Comparison of ENCODE assay signal across 8 cellular contexts in genomic region chr22:20080776-20081654, GRCh38. TPM values are rescaled to one million over a fixed set of nuclear protein-coding genes. Genes with fewer than 3 reads are reported as not detected.
DNase-seq lines count a peak whose midpoint lies in the region; ATAC-seq and TF ChIP-seq lines count a peak whose summit lies in the region.

No MANE protein-coding gene starts in this region.

- no peaks in the 10 kb centered on the region for H3K27me3 Mint-ChIP-seq in activated T-helper 17 cell treated with anti-CD3 and anti-CD28 coated beads, Interleukin-2, amount 50 U/mL, for 72 hours

- peaks cover 22% of the 10 kb centered on the region for H3K4me1 ChIP-seq in ovary (ENCODE audit: insufficient read depth)

- peak in 2 of 3 experiments; percentile 35 to 66 for DNase-seq in NCI-H1417 (lab: John Stamatoyannopoulos, UW)
- no peak for DNase-seq in NCI-H1417 treated with DMSO at 0.1 percent for 48 hours (lab: John Stamatoyannopoulos, UW)
- peak; percentile 63 for DNase-seq in M059J (ENCODE audit: low read depth)
- DNase-seq in glomerular visceral epithelial cell (ENCODE audit: extremely low spot score): peak; percentile 59
- DNase-seq in ovary: peak in 2 of 5 donors; percentile 54 to 56

- H3K36me3 ChIP-seq in ovary: no peaks in the 10 kb centered on the region

- no peak for TF ChIP-seq EP300 in ovary (IDR thresholded peaks at IDR 0.05)

- TF ChIP-seq CTCF in ovary (IDR thresholded peaks at IDR 0.05): no peak

- intact Hi-C loops in ovary (cut with DNase I): no loop called here

- no peaks in the 10 kb centered on the region for H3K9me3 ChIP-seq in ovary

- no peaks in the 10 kb centered on the region for H3K9me3 Mint-ChIP-seq in activated T-helper 17 cell treated with anti-CD3 and anti-CD28 coated beads, Interleukin-2, amount 50 U/mL, for 72 hours

- H3K27ac Mint-ChIP-seq in activated T-helper 17 cell treated with anti-CD3 and anti-CD28 coated beads, Interleukin-2, amount 50 U/mL, for 72 hours: peak overlapping the region; percentile 66

- peak overlapping the region; percentile 73 to 83 for H3K27ac ChIP-seq in ovary

- no peaks in the 10 kb centered on the region for H3K27me3 ChIP-seq in ovary

- peak overlapping the region; percentile 92 for H3K4me3 Mint-ChIP-seq in activated T-helper 17 cell treated with anti-CD3 and anti-CD28 coated beads, Interleukin-2, amount 50 U/mL, for 72 hours

- peaks cover 30% of the 10 kb centered on the region for H3K4me1 Mint-ChIP-seq in activated T-helper 17 cell treated with anti-CD3 and anti-CD28 coated beads, Interleukin-2, amount 50 U/mL, for 72 hours

- peak; percentile 15 for ATAC-seq in activated T-helper 17 cell treated with anti-CD3 and anti-CD28 coated beads, Interleukin-2, amount 50 U/mL, for 72 hours (replicated peaks)
- ATAC-seq in HG03442 (IDR thresholded peaks at IDR 0.05; ENCODE audit: unreplicated experiment) (no peak), GM21367 (IDR thresholded peaks at IDR 0.05; ENCODE audit: unreplicated experiment) (no peak)

- peak overlapping the region; percentile 62 for H3K4me3 ChIP-seq in ovary

- WGBS in ovary, 3 donors: 2 to 5% (median 3%) methylated on average over 27 of the region's 27 CpGs

- no peak for TF ChIP-seq POLR2A in ovary (IDR thresholded peaks at IDR 0.05)

- H3K36me3 Mint-ChIP-seq in activated T-helper 17 cell treated with anti-CD3 and anti-CD28 coated beads, Interleukin-2, amount 50 U/mL, for 72 hours (ENCODE audit: low read depth): peaks cover 18% of the 10 kb centered on the region

RNA-seq across cellular contexts. Expression of gene DGCR8, which starts 1.0 kb away (rescaled TPM):
- 13.5 and 18.2 TPM in 2 replicates for total RNA-seq in M059J (2014; rRNA removed; shearing (Covaris generic))
- total RNA-seq in activated T-helper 17 cell treated with anti-CD3 and anti-CD28 coated beads, Interleukin-2, amount 50 U/mL, for 72 hours: 10 to 100 TPM; 42.8 to 43.2 TPM
- total RNA-seq in ovary: 10 to 100 TPM; 15.9 to 46.5 (median 40.1) TPM
- 10 to 100 TPM; 17.2 to 21.4 TPM for polyA plus RNA-seq in ovary

RNA-seq across cellular contexts. Expression of gene RANBP1, which starts 34.9 kb away (rescaled TPM):
- 828 and 1,137 TPM in 2 replicates for total RNA-seq in M059J (2014; rRNA removed; shearing (Covaris generic))
- 100 to 1,000 TPM; 187 to 421 TPM for total RNA-seq in activated T-helper 17 cell treated with anti-CD3 and anti-CD28 coated beads, Interleukin-2, amount 50 U/mL, for 72 hours
- total RNA-seq in ovary: 100 to 1,000 TPM in 2 of 7 donors, 10 to 100 TPM in 5; 62.8 to 198 (median 82.8) TPM
- 10 to 100 TPM; 79.9 to 80.2 TPM for polyA plus RNA-seq in ovary

RNA-seq across cellular contexts. Expression of gene TRMT2A, which starts 36.0 kb away (rescaled TPM):
- total RNA-seq in M059J (2014; rRNA removed; shearing (Covaris generic)): 17.9 and 21.0 TPM in 2 replicates
- 100 to 1,000 TPM in 1 of 2 donors, 10 to 100 TPM in 1; 71.7 to 110 TPM for total RNA-seq in activated T-helper 17 cell treated with anti-CD3 and anti-CD28 coated beads, Interleukin-2, amount 50 U/mL, for 72 hours
- total RNA-seq in ovary: 10 to 100 TPM; 35.6 to 59.7 (median 50.1) TPM
- 10 to 100 TPM in 1 of 2 donors, 1 to 10 TPM in 1; 2.8 to 44.1 TPM for polyA plus RNA-seq in ovary

RNA-seq across cellular contexts. Expression of gene ZDHHC8, which starts 50.6 kb away (rescaled TPM):
- total RNA-seq in M059J (2014; rRNA removed; shearing (Covaris generic)): 3.0 and 12.1 TPM in 2 replicates
- total RNA-seq in activated T-helper 17 cell treated with anti-CD3 and anti-CD28 coated beads, Interleukin-2, amount 50 U/mL, for 72 hours: 10 to 100 TPM; 23.4 to 59.7 TPM
- total RNA-seq in ovary: 10 to 100 TPM; 13.7 to 77.4 (median 60.9) TPM
- 10 to 100 TPM in 1 of 2 donors, 1 to 10 TPM in 1; 5.1 to 34.8 TPM for polyA plus RNA-seq in ovary
